ENCODE assay signal across 19 cellular contexts in the genomic region with DNA sequence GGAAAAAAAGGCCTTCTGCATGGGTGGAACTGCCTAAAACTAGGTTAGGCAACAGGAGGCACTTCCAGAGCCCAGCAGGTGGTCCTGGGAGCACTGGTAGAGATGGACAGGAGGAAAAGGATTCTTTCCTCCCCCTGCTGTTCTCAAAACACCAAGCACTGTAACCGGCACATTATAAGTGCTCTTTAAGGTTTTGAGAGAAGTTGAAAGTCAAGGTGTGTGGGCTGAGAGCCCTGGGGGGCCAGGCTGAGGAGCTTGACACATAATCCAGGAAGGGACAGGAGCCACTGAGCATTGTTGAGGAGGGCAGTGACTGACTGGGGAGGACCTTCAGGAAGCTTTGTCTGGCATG. TPM values are rescaled to one million over a fixed set of nuclear protein-coding genes. Genes with fewer than 3 reads are reported as not detected.
A peak's percentile ranks its signal among the peaks of the same experiment; 100 is the strongest.
DNase-seq lines count a peak whose midpoint lies in the region; ATAC-seq, FAIRE-seq and TF ChIP-seq lines count a peak whose summit lies in the region.
"Had no signal": no experiment of that assay in that cellular context is flagged by ENCODE, and none has a peak within 500 bp of the region (broad histone marks: within the 10 kb centered on the region; RNA-seq: fewer than 3 reads in every experiment).

No MANE protein-coding gene starts in this region.

- peaks cover 14% of the 10 kb centered on the region for H3K36me3 Mint-ChIP-seq in nephron progenitor cell (ENCODE audit: low read depth)
- no peaks in the 10 kb centered on the region for H3K36me3 Mint-ChIP-seq in activated T-cell treated with anti-CD3 and anti-CD28 coated beads, Interleukin-2, amount 50 U/mL, for 24 hours (ENCODE audit: low read depth)

- H3K4me2 ChIP-seq in HepG2 (ENCODE audit: low read depth, low read length), result no peak overlapping the region
- H3K4me2 ChIP-seq: BLaER1 had no signal

- H3K4me3 ChIP-seq in HepG2 (replicated peaks in 1 of 3; ENCODE audit: insufficient read depth in 1 of 3, low read depth in 2 of 3, low read length in 3 of 3), result no peak overlapping the region
- no peak overlapping the region for H3K4me3 ChIP-seq in right lobe of liver
- H3K4me3 ChIP-seq: BLaER1, HAP-1, K562 had no signal

- 90% methylated on average over 1 of the region's 1 CpG for WGBS in HepG2 (ENCODE audit: low lambda C conversion rate)
- WGBS in right lobe of liver (ENCODE audit: insufficient coverage, low coverage, low lambda C conversion rate, missing lambda C conversion rate), result no CpG with 5 or more reads among the region's 1 CpG

- H3K9me3 Mint-ChIP-seq in nephron progenitor cell, result peaks cover 13% of the 10 kb centered on the region
- no peaks in the 10 kb centered on the region for H3K9me3 Mint-ChIP-seq in activated T-cell treated with anti-CD3 and anti-CD28 coated beads, Interleukin-2, amount 50 U/mL, for 24 hours

- POLR2A ChIA-PET in HepG2 (lab: Yijun Ruan, JAX), result interaction anchor here (1.1 to 1.3 kb wide), 2 partner anchors 9 to 32 kb away, joined by 4 to 5 read pairs; a partner anchor contains a TSS

- H3K27me3 ChIP-seq in HepG2 (ENCODE audit: control insufficient read depth in 1 of 2, insufficient read depth in 2 of 2, low read length in 2 of 2) (no peaks in the 10 kb centered on the region), right lobe of liver (no peaks in the 10 kb centered on the region)
- H3K27me3 ChIP-seq: BLaER1 had no signal

- peaks cover 3% of the 10 kb centered on the region for H3K27me3 Mint-ChIP-seq in nephron progenitor cell (ENCODE audit: low read depth, poor library complexity)
- no peaks in the 10 kb centered on the region for H3K27me3 Mint-ChIP-seq in activated T-cell treated with anti-CD3 and anti-CD28 coated beads, Interleukin-2, amount 50 U/mL, for 24 hours

- no peak overlapping the region for H3K9ac ChIP-seq in HepG2 (ENCODE audit: insufficient read depth, low read depth, low read length)
- H3K9ac ChIP-seq: BLaER1 had no signal

- H3K79me2 ChIP-seq in HepG2 (ENCODE audit: insufficient read depth, low read length), result peaks cover 9% of the 10 kb centered on the region

- no peak for TF ChIP-seq RAD21 in HepG2 (CRISPR knock-in tag; IDR thresholded peaks at IDR 0.05)

- in situ Hi-C loops in HepG2 (cut with HindIII; ENCODE audit: extremely low pct_ligation_motif_present, low pct_unique_long_range_greater_than_20kb), result no loop called here

- ATAC-seq in HepG2, result peak; percentile 23
- no peak for ATAC-seq in right lobe of liver
- no peak for ATAC-seq in GM21737 (IDR thresholded peaks at IDR 0.05; ENCODE audit: unreplicated experiment)
- ATAC-seq: K562, Panc1 had no signal

- DNase-seq in HepG2 (ENCODE audit: low spot score) (no peak), right lobe of liver (no peak), caudate nucleus (lab: John Stamatoyannopoulos, UW) (no peak), nephron progenitor cell (no peak), NCI-H1436 (lab: John Stamatoyannopoulos, UW) (no peak)
- no peak for DNase-seq in activated T-cell treated with anti-CD3 and anti-CD28 coated beads, Interleukin-2, amount 50 U/mL, for 24 hours
- no peak for DNase-seq in activated effector memory CD4-positive, alpha-beta T cell treated with anti-CD3 and anti-CD28 coated beads, Interleukin-2, amount 50 U/mL, for 16 hours
- DNase-seq: DMS153, NCI-H1417 treated with DMSO at 0.1 percent for 48 hours, NCI-H524 treated with DMSO at 0.1 percent for 48 hours had no signal

- FAIRE-seq in HepG2 (lab: Jason Lieb, UNC), result no peak
- FAIRE-seq: A204.1, GM19239, HTR-8/SVneo, K562 had no signal

- peak overlapping the region; percentile 79 for H3K27ac Mint-ChIP-seq in nephron progenitor cell
- no peak overlapping the region for H3K27ac Mint-ChIP-seq in activated T-cell treated with anti-CD3 and anti-CD28 coated beads, Interleukin-2, amount 50 U/mL, for 24 hours

- intact Hi-C loops in HepG2 (cut with micrococcal nuclease; ENCODE audit: unreplicated experiment) (no loop called here), right lobe of liver (cut with DNase I) (no loop called here)

- H3K9me3 ChIP-seq in HepG2 (ENCODE audit: low read length) (no peaks in the 10 kb centered on the region), right lobe of liver (no peaks in the 10 kb centered on the region)
- H3K9me3 ChIP-seq: HAP-1 had no signal

- CTCF ChIA-PET in HepG2 (lab: Yijun Ruan, JAX; ENCODE audit: low intra/inter-chr PET ratio, low total read pairs), result no interaction called here

- no peak overlapping the region for H3K27ac ChIP-seq in HepG2 (ENCODE audit: extremely low read length, insufficient read depth, low read length)
- no peak overlapping the region for H3K27ac ChIP-seq in right lobe of liver
- peak overlapping the region; percentile 32 for H3K27ac ChIP-seq in caudate nucleus (ENCODE audit: low read depth, low read length)
- H3K27ac ChIP-seq: BLaER1, HL-60 had no signal

- H2AFZ ChIP-seq in HepG2 (ENCODE audit: low read length), result no peak overlapping the region

- H3K36me3 ChIP-seq in HepG2 (replicated peaks in 1 of 2; ENCODE audit: control insufficient read depth in 1 of 2, insufficient read depth in 2 of 2, low read length in 2 of 2), result no peaks in the 10 kb centered on the region
- H3K36me3 ChIP-seq in right lobe of liver, result no peaks in the 10 kb centered on the region
- H3K36me3 ChIP-seq: BLaER1, HAP-1 had no signal

- no peaks in the 10 kb centered on the region for H3K4me1 Mint-ChIP-seq in nephron progenitor cell
- H3K4me1 Mint-ChIP-seq in activated T-cell treated with anti-CD3 and anti-CD28 coated beads, Interleukin-2, amount 50 U/mL, for 24 hours (ENCODE audit: low read depth), result peaks cover 15% of the 10 kb centered on the region

- TF ChIP-seq POLR2A in HepG2 (IDR thresholded peaks at IDR 0.05; ENCODE audit: insufficient read depth in 1 of 2, low read depth in 2 of 2, low read length in 2 of 2) (no peak), right lobe of liver (IDR thresholded peaks at IDR 0.05) (no peak)

- H3K4me1 ChIP-seq in HepG2 (ENCODE audit: insufficient read depth, low read length) (peaks cover 26% of the 10 kb centered on the region), right lobe of liver (peaks cover 0 to 29% (median 13%) of the 10 kb centered on the region in 4 donors)
- H3K4me1 ChIP-seq: BLaER1, HAP-1 had no signal

- TF ChIP-seq EP300 in HepG2 (IDR thresholded peaks at IDR 0.05; ENCODE audit: low read depth in 2 of 2, low read length in 2 of 2) (no peak), HepG2 (CRISPR knock-in tag; IDR thresholded peaks at IDR 0.05; ENCODE audit: borderline replicate concordance) (no peak)

- H3K4me3 Mint-ChIP-seq in nephron progenitor cell, result no peak overlapping the region
- H3K4me3 Mint-ChIP-seq in activated T-cell treated with anti-CD3 and anti-CD28 coated beads, Interleukin-2, amount 50 U/mL, for 24 hours, result no peak overlapping the region

- no peaks in the 10 kb centered on the region for H4K20me1 ChIP-seq in HepG2 (ENCODE audit: insufficient read depth, low read length)
- H4K20me1 ChIP-seq: BLaER1 had no signal

- no TSS peak for BruUV-seq in HepG2 (replicated peaks; lab: Mats Ljungman, UMichigan)

- TF ChIP-seq CTCF in HepG2 (CRISPR knock-in tag; IDR thresholded peaks at IDR 0.05) (no peak), right lobe of liver (IDR thresholded peaks at IDR 0.05) (no peak), nephron progenitor cell (IDR thresholded peaks at IDR 0.05) (no peak)

TF ChIP-seq in HepG2, 621 proteins besides CTCF, POLR2A, EP300 and RAD21 (continues in another document):
- TF ChIP-seq NRL (CRISPR knock-in tag; IDR thresholded peaks at IDR 0.05; ENCODE audit: borderline replicate concordance) (no peak), ZKSCAN8 (CRISPR knock-in tag; IDR thresholded peaks at IDR 0.05; ENCODE audit: borderline replicate concordance) (no peak), MYC (CRISPR knock-in tag; IDR thresholded peaks at IDR 0.05; ENCODE audit: borderline replicate concordance) (no peak)

RNA-seq across cellular contexts. Expression of a gene that starts 32.3 kb away (rescaled TPM):
- total RNA-seq in HepG2 (2016; rRNA removed; fragmentation: Illumina TruSeq; extraction: Trizol) (11.3 and 13.7 TPM in 2 replicates), right lobe of liver (10 to 100 TPM; 21.5 to 39.9 (median 30.5) TPM)
- total RNA-seq in HepG2 (2016; cell fraction: cytosol; rRNA removed; fragmentation: Illumina TruSeq; extraction: Trizol; ENCODE audit: low read depth), result 11.8 and 12.8 TPM in 2 replicates
- 10.7 and 11.9 TPM in 2 replicates for total RNA-seq in HepG2 (2016; cell fraction: insoluble cytoplasmic fraction; rRNA removed; fragmentation: Illumina TruSeq; extraction: Trizol)
- 14.0 and 14.4 TPM in 2 replicates for total RNA-seq in HepG2 (2016; cell fraction: membrane; rRNA removed; fragmentation: Illumina TruSeq; extraction: Trizol)
- total RNA-seq in HepG2 (2016; cell fraction: nucleus; rRNA removed; fragmentation: Illumina TruSeq; extraction: Trizol), result 14.8 and 20.6 TPM in 2 replicates
- polyA plus RNA-seq in HepG2 (2011; rRNA removed), result 11.9 and 14.2 TPM in 2 replicates
- polyA plus RNA-seq in HepG2 (2011; cell fraction: cytosol; rRNA removed), result 7.6 and 7.8 TPM in 2 replicates
- 16.9 and 19.6 TPM in 2 replicates for polyA plus RNA-seq in HepG2 (2011; cell fraction: nucleus; rRNA removed)
- 9.0 and 12.6 TPM in 2 replicates for polyA plus RNA-seq in HepG2 (2012)
- polyA plus RNA-seq in HepG2 (2016; cell fraction: cytosol; fragmentation: Illumina TruSeq; extraction: Trizol; ENCODE audit: low read depth), result 0.14 and 0.44 TPM in 2 replicates
- polyA plus RNA-seq in HepG2 (2016; cell fraction: insoluble cytoplasmic fraction; fragmentation: Illumina TruSeq; extraction: Trizol; ENCODE audit: low read depth), result 8.3 and 9.4 TPM in 2 replicates
- polyA plus RNA-seq in HepG2 (2016; cell fraction: membrane; fragmentation: Illumina TruSeq; extraction: Trizol; ENCODE audit: low read depth), result 1.0 and 1.1 TPM in 2 replicates
- 19.2 and 24.3 TPM in 2 replicates for polyA plus RNA-seq in HepG2 (2016; cell fraction: nucleus; fragmentation: Illumina TruSeq; extraction: Trizol; ENCODE audit: insufficient read depth, low read depth)
- 7.6 and 24.7 TPM in 2 replicates for polyA minus RNA-seq in HepG2 (2011; rRNA and poly(A)+ RNA removed; ENCODE audit: low replicate concordance)
- 12.2 and 13.8 TPM in 2 replicates for polyA minus RNA-seq in HepG2 (2011; cell fraction: cytosol; rRNA and poly(A)+ RNA removed)
- polyA minus RNA-seq in HepG2 (2011; cell fraction: nucleus; rRNA and poly(A)+ RNA removed), result 33.6 and 33.8 TPM in 2 replicates
